Comparison of ENCODE assay signal across 22 cellular contexts in the genomic region with DNA sequence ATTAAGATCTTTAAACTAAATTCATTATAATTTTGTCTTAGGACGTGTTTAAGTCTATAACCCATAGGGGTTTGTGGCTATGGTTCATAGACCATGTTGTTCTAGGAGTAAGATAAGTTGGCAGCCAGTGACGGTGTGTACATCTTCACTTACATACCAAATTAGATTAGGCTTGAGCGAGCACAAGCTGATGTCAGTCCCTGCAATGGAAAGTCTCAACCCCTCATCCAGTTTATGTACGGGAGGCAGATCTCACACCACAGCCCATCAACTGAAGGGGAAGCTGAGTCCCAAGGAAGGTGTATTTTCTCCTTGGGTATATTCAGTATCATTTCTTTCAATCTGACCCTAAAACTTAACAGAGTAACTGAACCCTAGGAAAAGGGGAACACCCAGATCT. TPM values are rescaled to one million over a fixed set of nuclear protein-coding genes. Genes with fewer than 3 reads are reported as not detected.
DNase-seq lines count a peak whose midpoint lies in the region; ATAC-seq, FAIRE-seq and TF ChIP-seq lines count a peak whose summit lies in the region.
"Had no signal": no experiment of that assay in that cellular context is flagged by ENCODE, and none has a peak within 500 bp of the region (broad histone marks: within the 10 kb centered on the region; RNA-seq: fewer than 3 reads in every experiment).

No MANE protein-coding gene starts in this region.

- no peak for TF ChIP-seq POLR2A in K562 (conservative IDR thresholded peaks at IDR 0.05)

- peak; percentile 38 for ATAC-seq in K562
- no peak for ATAC-seq in HG03135 (IDR thresholded peaks at IDR 0.05; ENCODE audit: unreplicated experiment)
- ATAC-seq: A549; CD8-positive, alpha-beta T cell; GM12878 had no signal

- 6% methylated on average over 4 of the region's 4 CpGs for WGBS in K562 (ENCODE audit: insufficient coverage, low coverage, missing lambda C conversion rate)

- H3K27me3 ChIP-seq in OCI-LY1 (ENCODE audit: insufficient read depth, low read length) (no peaks in the 10 kb centered on the region; the same call in 1 of the 2 replicates), K562 (ENCODE audit: control insufficient read depth in 2 of 2, insufficient read depth in 2 of 2, low read length in 2 of 2) (no peaks in the 10 kb centered on the region)
- H3K27me3 ChIP-seq: BLaER1 treated with 17β-estradiol and CSF1 and Interleukin-3, amounts not matched to agents 10 nM and 100 nM had no signal

- in situ Hi-C loops in K562 (cut with MboI), result no loop called here
- in situ Hi-C loops in GM13976 (cut with MboI; ENCODE audit: low sequenced_read_pairs, unreplicated experiment), result no loop called here

- H3K27ac ChIP-seq in OCI-LY1 (ENCODE audit: low read depth, low read length, poor library complexity, severe bottlenecking) (peak overlapping the region; percentile 16), K562 (ENCODE audit: extremely low read depth, low read depth, low read length) (no peak overlapping the region)
- H3K27ac ChIP-seq: 22Rv1; A549; BLaER1 treated with 17β-estradiol and CSF1 and Interleukin-3, amounts not matched to agents 10 nM and 100 nM; GM23248; HL-60 had no signal

- TF ChIP-seq EP300 in K562 (IDR thresholded peaks at IDR 0.05; ENCODE audit: low read length), result peak; percentile 47; the same call in 1 of the 2 replicates

- H3K9me3 ChIP-seq in OCI-LY1 (ENCODE audit: low read length), result no peaks in the 10 kb centered on the region
- H3K9me3 ChIP-seq in K562 (replicated peaks; ENCODE audit: control insufficient read depth, insufficient read depth, low read depth, low read length), result no peaks in the 10 kb centered on the region

- peaks cover 43% of the 10 kb centered on the region for H3K27me3 Mint-ChIP-seq in activated CD4-positive, alpha-beta T cell treated with anti-CD3 and anti-CD28 coated beads, Interleukin-2, amount 10 ng/mL, durations not matched to agents 24 days and 14 days

- peak; percentile 45 for DNase-seq in activated CD4-positive, alpha-beta T cell treated with anti-CD3 and anti-CD28 coated beads, Interleukin-2, amount 10 ng/mL, durations not matched to agents 24 days and 14 days
- DNase-seq in activated CD4-positive, alpha-beta T cell treated with anti-CD3 and anti-CD28 coated beads, Interleukin-2, amount 50 U/mL, for 4 hours, result no peak
- DNase-seq in K562 (ENCODE audit: extremely low read depth in 1 of 4, low spot score in 3 of 4) (peak in 1 of 4 experiments; percentile 14), GM13976 (ENCODE audit: low spot score) (no peak)
- DNase-seq in stimulated activated CD8-positive, alpha-beta memory T cell treated with anti-CD3 and anti-CD28 coated beads, Interleukin-4, amount 100 ng/mL, for 48 hours, result no peak
- DNase-seq: AML-193; Calu3; CD8-positive, alpha-beta T cell; DMS79 treated with DMSO at 0.1 percent for 48 hours; GF-D8; HCEC 1CT; IMR-90 had no signal

- no peak overlapping the region for H3K27ac Mint-ChIP-seq in activated CD4-positive, alpha-beta T cell treated with anti-CD3 and anti-CD28 coated beads, Interleukin-2, amount 10 ng/mL, durations not matched to agents 24 days and 14 days
- H3K27ac Mint-ChIP-seq: CD8-positive, alpha-beta T cell had no signal

- H3K9me3 Mint-ChIP-seq in activated CD4-positive, alpha-beta T cell treated with anti-CD3 and anti-CD28 coated beads, Interleukin-2, amount 10 ng/mL, durations not matched to agents 24 days and 14 days, result no peaks in the 10 kb centered on the region
- H3K9me3 Mint-ChIP-seq: CD8-positive, alpha-beta T cell had no signal

- intact Hi-C loops in activated CD4-positive, alpha-beta T cell treated with anti-CD3 and anti-CD28 coated beads, Interleukin-2, amount 10 ng/mL, durations not matched to agents 24 days and 14 days (cut with micrococcal nuclease), result loop anchor here (10.0 kb wide), 2 partner anchors 428 to 638 kb away; partner anchors contain the start of gene XPNPEP1
- intact Hi-C loops in K562 (cut with micrococcal nuclease), result no loop called here

- TF ChIP-seq CTCF in OCI-LY1 (IDR thresholded peaks at IDR 0.05; ENCODE audit: low read length) (no peak), K562 (IDR thresholded peaks at IDR 0.05 in 2 of 3, conservative IDR thresholded peaks at IDR 0.05 in 1 of 3; ENCODE audit: insufficient read depth in 2 of 3, low read depth in 1 of 3, low read length in 3 of 3) (no peak), GM13976 (IDR thresholded peaks at IDR 0.05; ENCODE audit: borderline replicate concordance, control extremely low read depth, extremely low read depth, insufficient read depth, missing control alignments) (no peak)

- H3K4me3 ChIP-seq in OCI-LY1 (ENCODE audit: low read depth, low read length, poor library complexity, severe bottlenecking) (no peak overlapping the region), K562 (no peak overlapping the region)
- H3K4me3 ChIP-seq: A549; BLaER1 treated with 17β-estradiol and CSF1 and Interleukin-3, amounts not matched to agents 10 nM and 100 nM; GM12878; GM23248 had no signal

- FAIRE-seq in K562 (lab: Jason Lieb, UNC), result no peak
- FAIRE-seq: A549, GM19239, H54 had no signal

- POLR2A ChIA-PET in K562 (lab: Yijun Ruan, JAX), result no interaction called here

- H3K9me1 ChIP-seq in K562 (ENCODE audit: control insufficient read depth, insufficient read depth, low read length), result no peaks in the 10 kb centered on the region

- H3K79me2 ChIP-seq in OCI-LY1 (ENCODE audit: insufficient read depth, low read length) (no peaks in the 10 kb centered on the region), K562 (ENCODE audit: control insufficient read depth, insufficient read depth, low read length) (peaks cover under 1% of the 10 kb centered on the region; the same call in 1 of the 3 replicates)

- no TSS peak for BruUV-seq in K562 (replicated peaks; lab: Mats Ljungman, UMichigan)

- H2AFZ ChIP-seq in OCI-LY1 (ENCODE audit: low read length) (0 out of 2 replicates have a peak overlapping the region, but pooled peaks have one; percentile 57), K562 (ENCODE audit: low read depth, low read length) (peak overlapping the region; percentile 53)
- H2AFZ ChIP-seq: GM23248 had no signal

- H3F3A ChIP-seq in OCI-LY1 (ENCODE audit: insufficient read depth, low read length), result no peaks in the 10 kb centered on the region

- no peak overlapping the region for H3K4me2 ChIP-seq in OCI-LY1 (ENCODE audit: low read length)
- H3K4me2 ChIP-seq in K562 (ENCODE audit: insufficient read depth, low read length), result no peak overlapping the region
- H3K4me2 ChIP-seq: A549 had no signal

- no peak for TF ChIP-seq RAD21 in K562 (CRISPR knock-in tag; conservative IDR thresholded peaks at IDR 0.05 in 1 of 2, IDR thresholded peaks at IDR 0.05 in 1 of 2)

- H3K4me1 ChIP-seq in OCI-LY1 (ENCODE audit: insufficient read depth, low read length, severe bottlenecking), result peaks cover 20% of the 10 kb centered on the region
- H3K4me1 ChIP-seq in K562 (replicated peaks in 1 of 2; ENCODE audit: control insufficient read depth in 2 of 2, insufficient read depth in 2 of 2, low read length in 2 of 2), result peaks cover 11 to 15% of the 10 kb centered on the region in 2 experiments; a peak in 4 of 5 replicates

- H4K20me1 ChIP-seq in OCI-LY1 (ENCODE audit: insufficient read depth, low read length) (no peaks in the 10 kb centered on the region), K562 (replicated peaks; ENCODE audit: control insufficient read depth, insufficient read depth, low read length) (no peaks in the 10 kb centered on the region)
- H4K20me1 ChIP-seq: BLaER1 treated with 17β-estradiol and CSF1 and Interleukin-3, amounts not matched to agents 10 nM and 100 nM had no signal

- H3K9ac ChIP-seq in OCI-LY1 (ENCODE audit: low read length) (no peak overlapping the region), K562 (ENCODE audit: insufficient read depth in 1 of 2, low read depth in 2 of 2, low read length in 2 of 2) (no peak overlapping the region)
- H3K9ac ChIP-seq: BLaER1 treated with 17β-estradiol and CSF1 and Interleukin-3, amounts not matched to agents 10 nM and 100 nM; GM23248 had no signal

- H3K36me3 Mint-ChIP-seq in activated CD4-positive, alpha-beta T cell treated with anti-CD3 and anti-CD28 coated beads, Interleukin-2, amount 10 ng/mL, durations not matched to agents 24 days and 14 days (ENCODE audit: low read depth), result no peaks in the 10 kb centered on the region

- H3K4me1 Mint-ChIP-seq in activated CD4-positive, alpha-beta T cell treated with anti-CD3 and anti-CD28 coated beads, Interleukin-2, amount 10 ng/mL, durations not matched to agents 24 days and 14 days, result peaks cover 9% of the 10 kb centered on the region

- no peak overlapping the region for H3K4me3 Mint-ChIP-seq in activated CD4-positive, alpha-beta T cell treated with anti-CD3 and anti-CD28 coated beads, Interleukin-2, amount 10 ng/mL, durations not matched to agents 24 days and 14 days
- H3K4me3 Mint-ChIP-seq: CD8-positive, alpha-beta T cell had no signal

- H3K36me3 ChIP-seq in OCI-LY1 (ENCODE audit: insufficient read depth, low read length) (no peaks in the 10 kb centered on the region), K562 (ENCODE audit: control insufficient read depth, insufficient read depth, low read length) (no peaks in the 10 kb centered on the region)
- H3K36me3 ChIP-seq: BLaER1 treated with 17β-estradiol and CSF1 and Interleukin-3, amounts not matched to agents 10 nM and 100 nM had no signal

- no peaks in the 10 kb centered on the region for H3K9me2 ChIP-seq in OCI-LY1 (ENCODE audit: low read depth, low read length)

- CTCF ChIA-PET in K562 (lab: Yijun Ruan, JAX; ENCODE audit: low intra/inter-chr PET ratio), result no interaction called here

TF ChIP-seq in K562, 482 proteins besides CTCF, POLR2A, EP300 and RAD21 (continues in another document):
- TF ChIP-seq ARID2 (IDR thresholded peaks at IDR 0.05), result no peak

RNA-seq across cellular contexts. Expression of gene SMC3, which starts 5.1 kb away (rescaled TPM):
- 82.2 and 87.3 TPM in 2 replicates for total RNA-seq in activated CD4-positive, alpha-beta T cell treated with anti-CD3 and anti-CD28 coated beads, Interleukin-2, amount 10 ng/mL, durations not matched to agents 24 days and 14 days
- total RNA-seq in K562 (2011; cell fraction: chromatin; rRNA removed; ENCODE audit: low replicate concordance), result 3.4 and 23.8 TPM in 2 replicates
- total RNA-seq in K562 (2011; cell fraction: nucleolus; rRNA removed), result 2.0 and 2.6 TPM in 2 replicates
- 6.0 and 6.1 TPM in 2 replicates for total RNA-seq in K562 (2011; cell fraction: nucleoplasm; rRNA removed)
- total RNA-seq in K562 (2014; rRNA removed), result 25.7 and 32.0 TPM in 2 replicates
- total RNA-seq in K562 (2014; rRNA removed; fragmentation: Illumina TruSeq; extraction: Trizol), result 60.9 and 72.4 TPM in 2 replicates
- 57.2 and 61.5 TPM in 2 replicates for total RNA-seq in K562 (2015; rRNA removed; fragmentation: Illumina TruSeq; extraction: Trizol)
- total RNA-seq in K562 (2021), result 35.1 and 42.0 TPM in 2 replicates
- polyA plus RNA-seq in K562 (2011; rRNA removed), result 16.2 and 21.4 TPM in 2 replicates
- 2.8 and 6.6 TPM in 2 replicates for polyA plus RNA-seq in K562 (2011; cell fraction: cytosol; rRNA removed)
- polyA plus RNA-seq in K562 (2011; cell fraction: nucleus; rRNA removed), result 5.5 and 7.9 TPM in 2 replicates
- 31.6 and 34.7 TPM in 2 replicates for polyA plus RNA-seq in K562 (2012)
- polyA plus RNA-seq in K562 (2014; fragmentation: Illumina TruSeq; extraction: Trizol), result 52.7 and 62.6 TPM in 2 replicates
- polyA plus RNA-seq in K562 (2014; fragmentation: Nextera tagmentation; extraction: Ambion mirVana), result 10 to 100 TPM; 21.3 to 24.5 TPM
- polyA plus RNA-seq in K562 (2014; rRNA removed), result 31.6 and 39.3 TPM in 2 replicates
- 25.1 and 30.5 TPM in 2 replicates for polyA minus RNA-seq in K562 (2011; rRNA and poly(A)+ RNA removed)
- 13.5 and 14.9 TPM in 2 replicates for polyA minus RNA-seq in K562 (2011; cell fraction: cytosol; rRNA and poly(A)+ RNA removed)
- 4.4 and 10.4 TPM in 2 replicates for polyA minus RNA-seq in K562 (2011; cell fraction: nucleus; rRNA and poly(A)+ RNA removed)
